Comparison of ENCODE assay signal across 8 cellular contexts in the genomic region with DNA sequence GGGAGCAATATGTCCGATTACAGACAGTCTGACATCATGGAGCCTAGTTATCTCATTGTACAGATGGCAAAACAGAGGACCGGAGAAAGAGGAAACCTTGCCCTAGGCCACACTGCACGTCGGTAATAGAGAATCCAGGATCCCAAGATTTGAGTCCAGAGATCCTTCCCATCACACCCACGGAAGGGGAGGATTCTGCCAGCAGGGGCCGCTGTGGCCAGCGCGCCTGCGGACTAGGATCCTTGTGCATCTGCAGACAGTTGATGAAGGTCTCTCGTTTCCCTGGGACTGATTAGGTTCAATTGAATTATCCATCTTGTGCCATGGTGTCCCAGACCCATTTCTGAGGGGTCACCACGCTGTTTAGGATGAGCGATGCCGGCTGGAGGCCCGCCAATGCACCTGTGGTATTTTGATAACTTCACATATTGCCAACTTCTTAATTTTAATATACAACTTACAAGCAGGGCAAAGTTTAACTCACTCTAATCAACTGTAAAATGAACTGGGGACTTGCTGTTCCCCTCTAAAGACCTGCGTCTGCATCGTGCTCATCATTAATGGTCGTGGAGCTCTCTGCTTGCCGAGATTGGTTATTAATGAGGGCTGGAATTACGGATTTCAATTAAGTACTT.
DNase-seq lines count a peak whose midpoint lies in the region; ATAC-seq and TF ChIP-seq lines count a peak whose summit lies in the region.

No MANE protein-coding gene starts in this region.

- H3K27me3 ChIP-seq in foreskin keratinocyte (no peaks in the 10 kb centered on the region), gastrocnemius medialis (no peaks in the 10 kb centered on the region)

- TF ChIP-seq POLR2A in gastrocnemius medialis (IDR thresholded peaks at IDR 0.05) = no peak

- no peaks in the 10 kb centered on the region for H3K4me1 Mint-ChIP-seq in activated naive CD4-positive, alpha-beta T cell treated with anti-CD3 and anti-CD28 coated beads for 36 hours (ENCODE audit: low read depth)

- peaks cover 2% of the 10 kb centered on the region for H3K27me3 Mint-ChIP-seq in activated naive CD4-positive, alpha-beta T cell treated with anti-CD3 and anti-CD28 coated beads for 36 hours (ENCODE audit: low read depth)

- DNase-seq in activated naive CD4-positive, alpha-beta T cell treated with anti-CD3 and anti-CD28 coated beads for 36 hours = peak; percentile 7
- no peak for DNase-seq in activated naive CD4-positive, alpha-beta T cell treated with Interleukin-2 at 50 U/mL for 16 hours
- DNase-seq in RWPE1 (ENCODE audit: low spot score) (peak; percentile 36), foreskin keratinocyte (no peak), gastrocnemius medialis (peak in 1 of 2 donors; percentile 19), NCI-H2107 treated with DMSO at 0.1 percent for 48 hours (lab: John Stamatoyannopoulos, UW; ENCODE audit: unreplicated experiment) (no peak)
- no peak for DNase-seq in central memory CD4-positive, alpha-beta T cell

- ATAC-seq in foreskin keratinocyte (peak; percentile 25), gastrocnemius medialis (peak in 1 of 2 donors; percentile 53), HG03439 (IDR thresholded peaks at IDR 0.05; ENCODE audit: unreplicated experiment) (no peak)

- H3K9me3 Mint-ChIP-seq in activated naive CD4-positive, alpha-beta T cell treated with anti-CD3 and anti-CD28 coated beads for 36 hours = peaks cover 2% of the 10 kb centered on the region

- H3K27ac Mint-ChIP-seq in activated naive CD4-positive, alpha-beta T cell treated with anti-CD3 and anti-CD28 coated beads for 36 hours = no peak overlapping the region

- peaks cover 14% of the 10 kb centered on the region for H3K4me1 ChIP-seq in foreskin keratinocyte
- H3K4me1 ChIP-seq in gastrocnemius medialis = peaks cover 0 to 3% of the 10 kb centered on the region in 2 donors

- no peaks in the 10 kb centered on the region for H3K36me3 Mint-ChIP-seq in activated naive CD4-positive, alpha-beta T cell treated with anti-CD3 and anti-CD28 coated beads for 36 hours (ENCODE audit: low read depth)

- H3K4me3 ChIP-seq in gastrocnemius medialis = no peak overlapping the region

- in situ Hi-C loops in gastrocnemius medialis (cut with MboI; ENCODE audit: low sequenced_read_pairs in 4 of 4) = loop anchor here (10.0 to 25.0 kb wide), 5 partner anchors 100 to 500 kb away; no protein-coding TSS in a partner anchor

- H3K27ac ChIP-seq in RWPE1 (no peak overlapping the region), foreskin keratinocyte (no peak overlapping the region), gastrocnemius medialis (no peak overlapping the region)

- CTCF ChIA-PET in activated naive CD4-positive, alpha-beta T cell treated with anti-CD3 and anti-CD28 coated beads for 36 hours (lab: Charles Lee) = no interaction called here
- CTCF ChIA-PET in RWPE1 (lab: Yijun Ruan, JAX) = interaction anchor here (0.7 kb wide), 1 partner anchor 21 kb away, joined by 3 read pairs; no protein-coding TSS in a partner anchor

- intact Hi-C loops in activated naive CD4-positive, alpha-beta T cell treated with anti-CD3 and anti-CD28 coated beads for 36 hours (cut with micrococcal nuclease) = no loop called here
- intact Hi-C loops in gastrocnemius medialis (cut with DNase I; ENCODE audit: low total_unique reads) = loop anchor here (2.0 kb wide), 1 partner anchor 387 kb away; no protein-coding TSS in a partner anchor

- H3K9me3 ChIP-seq in gastrocnemius medialis = no peaks in the 10 kb centered on the region

- POLR2A ChIA-PET in RWPE1 (lab: Yijun Ruan, JAX; ENCODE audit: low non-redundant PET) = no interaction called here

- H3K4me3 Mint-ChIP-seq in activated naive CD4-positive, alpha-beta T cell treated with anti-CD3 and anti-CD28 coated beads for 36 hours = no peak overlapping the region

- TF ChIP-seq CTCF in RWPE1 (conservative IDR thresholded peaks at IDR 0.05; ENCODE audit: low read depth) (no peak; the same call in 1 of the 2 replicates), foreskin keratinocyte (conservative IDR thresholded peaks at IDR 0.05) (peak; percentile 64), gastrocnemius medialis (IDR thresholded peaks at IDR 0.05 in 4 of 5, conservative IDR thresholded peaks at IDR 0.05 in 1 of 5) (peak; percentile 10 to 60 (median 39))

- H3K36me3 ChIP-seq in gastrocnemius medialis = no peaks in the 10 kb centered on the region

Comparison
In these comparisons a context has a peak if more than half of its experiments do, and no peak if none do; other contexts are left out.
1. DNase-seq: peak in activated naive CD4-positive, alpha-beta T cell treated with anti-CD3 and anti-CD28 coated beads for 36 hours (single experiment) and RWPE1 (single experiment); none in activated naive CD4-positive, alpha-beta T cell treated with Interleukin-2 at 50 U/mL for 16 hours (single experiment), foreskin keratinocyte (0 of 2), central memory CD4-positive, alpha-beta T cell (single experiment) and NCI-H2107 treated with DMSO at 0.1 percent for 48 hours (single experiment).